ENCODE assay signal across 16 cellular contexts in the genomic region with DNA sequence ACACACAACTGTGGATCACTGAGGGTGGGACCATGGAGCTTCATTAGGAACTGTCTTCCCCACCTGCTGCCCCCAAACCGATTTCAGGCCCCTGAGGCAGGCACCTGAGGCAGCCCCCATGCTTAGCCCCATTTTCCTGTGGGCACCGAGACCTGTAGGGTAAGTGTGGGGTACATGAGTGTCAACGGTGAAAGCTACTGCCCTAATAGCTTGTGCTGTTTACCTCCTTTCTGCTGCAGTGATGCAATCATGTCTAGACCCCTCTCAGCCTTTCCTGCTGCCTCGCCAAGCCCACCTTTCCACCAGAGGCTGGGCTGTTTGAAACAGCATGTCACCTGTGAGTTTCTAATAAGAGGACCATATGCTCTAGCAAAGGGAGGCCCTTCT. TPM values are rescaled to one million over a fixed set of nuclear protein-coding genes. Genes with fewer than 3 reads are reported as not detected.
"Had no signal": no experiment of that assay in that cellular context is flagged by ENCODE, and none has a peak within 500 bp of the region (broad histone marks: within the 10 kb centered on the region; RNA-seq: fewer than 3 reads in every experiment).

No MANE protein-coding gene starts in this region.

- H3K4me1 Mint-ChIP-seq: naive thymus-derived CD8-positive, alpha-beta T cell had no signal

- H3K9me3 ChIP-seq: suprapubic skin had no signal

- ATAC-seq: activated naive CD4-positive, alpha-beta T cell treated with anti-CD3 and anti-CD28 coated beads, Interleukin-2, amount 50 U/mL, for 72 hours; naive thymus-derived CD8-positive, alpha-beta T cell; stimulated activated naive CD8-positive, alpha-beta T cell treated with anti-CD3 and anti-CD28 coated beads, Interleukin-15, Interleukin-2, amounts not matched to agents 100 U/mL and 50 U/mL, for 24 hours had no signal

- DNase-seq: activated CD4-positive, alpha-beta T cell treated with anti-CD3 and anti-CD28 coated beads, Interleukin-2, amount 50 U/mL, for 4 hours; activated CD4-positive, CD25-positive, alpha-beta regulatory T cell treated with anti-CD3 and anti-CD28 coated beads, Interleukin-2, amount 50 U/mL, for 72 hours; activated effector memory CD4-positive, alpha-beta T cell treated with anti-CD3 and anti-CD28 coated beads, Interleukin-2, amount 50 U/mL, for 16 hours; activated T-cell treated with anti-CD3 and anti-CD28 coated beads, Interleukin-2, amount 50 U/mL, for 24 hours; hypothalamus; left cardiac atrium; naive thymus-derived CD8-positive, alpha-beta T cell; occipital lobe; stimulated activated CD4-positive, alpha-beta T cell treated with anti-CD3 and anti-CD28 coated beads, Interleukin-4, amount 100 ng/mL, for 1 hour; stimulated activated CD8-positive, alpha-beta memory T cell treated with anti-CD3 and anti-CD28 coated beads, Interleukin-4, amount 100 ng/mL, for 48 hours; stimulated activated naive CD8-positive, alpha-beta T cell treated with anti-CD3 and anti-CD28 coated beads, Interleukin-15, Interleukin-2, amounts not matched to agents 100 U/mL and 50 U/mL, for 24 hours; T-helper 2 cell had no signal

- H3K9me3 Mint-ChIP-seq: activated naive CD4-positive, alpha-beta T cell treated with anti-CD3 and anti-CD28 coated beads, Interleukin-2, amount 50 U/mL, for 72 hours; activated T-cell treated with anti-CD3 and anti-CD28 coated beads, Interleukin-2, amount 50 U/mL, for 24 hours; naive thymus-derived CD8-positive, alpha-beta T cell had no signal

- H3K4me3 Mint-ChIP-seq: activated T-cell treated with anti-CD3 and anti-CD28 coated beads, Interleukin-2, amount 50 U/mL, for 24 hours; naive thymus-derived CD8-positive, alpha-beta T cell had no signal

- H3K4me1 ChIP-seq: suprapubic skin had no signal

- H3K36me3 Mint-ChIP-seq: activated naive CD4-positive, alpha-beta T cell treated with anti-CD3 and anti-CD28 coated beads, Interleukin-2, amount 50 U/mL, for 72 hours; naive thymus-derived CD8-positive, alpha-beta T cell had no signal

- H3K36me3 ChIP-seq: suprapubic skin had no signal

- H3K27ac ChIP-seq: suprapubic skin had no signal

- H3K4me3 ChIP-seq: lung, suprapubic skin had no signal

- H3K27ac Mint-ChIP-seq: activated naive CD4-positive, alpha-beta T cell treated with anti-CD3 and anti-CD28 coated beads, Interleukin-2, amount 50 U/mL, for 72 hours; activated T-cell treated with anti-CD3 and anti-CD28 coated beads, Interleukin-2, amount 50 U/mL, for 24 hours had no signal

RNA-seq across cellular contexts. Expression of gene NFASC, which starts 53.0 kb away (rescaled TPM):
- total RNA-seq: naive thymus-derived CD8-positive, alpha-beta T cell; pulmonary artery endothelial cell had no signal
- polyA plus RNA-seq: naive thymus-derived CD8-positive, alpha-beta T cell had no signal
